In the genomic region with DNA sequence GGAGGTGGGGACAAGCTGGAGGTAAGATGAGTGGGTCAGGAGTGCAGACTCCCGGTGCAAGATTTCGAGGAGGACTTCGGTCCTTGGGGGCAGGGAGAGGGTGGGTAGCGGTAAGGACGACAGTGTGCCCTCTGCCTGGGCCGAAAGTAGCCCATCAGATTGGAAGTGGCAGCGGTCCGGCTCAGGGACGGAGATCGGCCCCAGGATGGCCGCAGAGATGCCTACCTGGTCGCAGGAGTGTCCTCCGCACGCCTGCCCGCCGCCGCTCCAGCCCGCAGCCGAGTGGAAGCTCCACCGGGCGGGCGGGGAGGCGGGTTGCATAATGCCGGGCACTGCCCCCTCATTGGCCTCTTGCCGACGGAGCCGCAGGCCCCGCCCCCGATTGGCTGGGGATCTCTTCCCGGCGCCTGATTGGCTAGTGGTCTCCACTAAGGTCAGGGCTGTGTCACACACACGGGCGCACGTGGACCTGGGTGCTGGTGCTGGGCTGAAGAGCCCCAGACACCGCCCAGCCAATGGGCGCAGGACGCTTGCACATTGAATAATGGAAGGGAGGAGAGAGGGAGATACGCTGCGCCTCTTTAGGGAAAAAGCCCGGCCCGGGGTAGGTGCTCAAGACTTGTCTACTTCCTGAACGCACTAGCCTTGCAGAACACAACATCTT, we compare ENCODE assay signal across 8 cellular contexts. TPM values are rescaled to one million over a fixed set of nuclear protein-coding genes. Genes with fewer than 3 reads are reported as not detected.
DNase-seq lines count a peak whose midpoint lies in the region; ATAC-seq, FAIRE-seq and TF ChIP-seq lines count a peak whose summit lies in the region.

A gene with protein sequence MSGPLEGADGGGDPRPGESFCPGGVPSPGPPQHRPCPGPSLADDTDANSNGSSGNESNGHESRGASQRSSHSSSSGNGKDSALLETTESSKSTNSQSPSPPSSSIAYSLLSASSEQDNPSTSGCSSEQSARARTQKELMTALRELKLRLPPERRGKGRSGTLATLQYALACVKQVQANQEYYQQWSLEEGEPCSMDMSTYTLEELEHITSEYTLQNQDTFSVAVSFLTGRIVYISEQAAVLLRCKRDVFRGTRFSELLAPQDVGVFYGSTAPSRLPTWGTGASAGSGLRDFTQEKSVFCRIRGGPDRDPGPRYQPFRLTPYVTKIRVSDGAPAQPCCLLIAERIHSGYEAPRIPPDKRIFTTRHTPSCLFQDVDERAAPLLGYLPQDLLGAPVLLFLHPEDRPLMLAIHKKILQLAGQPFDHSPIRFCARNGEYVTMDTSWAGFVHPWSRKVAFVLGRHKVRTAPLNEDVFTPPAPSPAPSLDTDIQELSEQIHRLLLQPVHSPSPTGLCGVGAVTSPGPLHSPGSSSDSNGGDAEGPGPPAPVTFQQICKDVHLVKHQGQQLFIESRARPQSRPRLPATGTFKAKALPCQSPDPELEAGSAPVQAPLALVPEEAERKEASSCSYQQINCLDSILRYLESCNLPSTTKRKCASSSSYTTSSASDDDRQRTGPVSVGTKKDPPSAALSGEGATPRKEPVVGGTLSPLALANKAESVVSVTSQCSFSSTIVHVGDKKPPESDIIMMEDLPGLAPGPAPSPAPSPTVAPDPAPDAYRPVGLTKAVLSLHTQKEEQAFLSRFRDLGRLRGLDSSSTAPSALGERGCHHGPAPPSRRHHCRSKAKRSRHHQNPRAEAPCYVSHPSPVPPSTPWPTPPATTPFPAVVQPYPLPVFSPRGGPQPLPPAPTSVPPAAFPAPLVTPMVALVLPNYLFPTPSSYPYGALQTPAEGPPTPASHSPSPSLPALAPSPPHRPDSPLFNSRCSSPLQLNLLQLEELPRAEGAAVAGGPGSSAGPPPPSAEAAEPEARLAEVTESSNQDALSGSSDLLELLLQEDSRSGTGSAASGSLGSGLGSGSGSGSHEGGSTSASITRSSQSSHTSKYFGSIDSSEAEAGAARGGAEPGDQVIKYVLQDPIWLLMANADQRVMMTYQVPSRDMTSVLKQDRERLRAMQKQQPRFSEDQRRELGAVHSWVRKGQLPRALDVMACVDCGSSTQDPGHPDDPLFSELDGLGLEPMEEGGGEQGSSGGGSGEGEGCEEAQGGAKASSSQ (N-terminal part only) (minus strand): TSS at position 293 of the 664 bp plus-strand sequence. CDS start 1,698 bp downstream, outside the sequence.

- peaks cover 41% of the 10 kb centered on the region for H3K4me1 ChIP-seq in testis

- H4K20me1 ChIP-seq in SU-DHL-6 (ENCODE audit: low read depth, low read length), result no peaks in the 10 kb centered on the region

- H3K4me3 ChIP-seq in SU-DHL-6 (ENCODE audit: insufficient read depth, low read length, poor library complexity, severe bottlenecking), result peak within 1 kb of the TSS; percentile 62
- peak within 1 kb of the TSS; percentile 73 to 99 for H3K4me3 ChIP-seq in testis

- H3K36me3 Mint-ChIP-seq in activated naive CD8-positive, alpha-beta T cell treated with anti-CD3 and anti-CD28 coated beads, Interleukin-2, amount 10 ng/mL, durations not matched to agents 7 days and 5 days, result peaks cover 4% of the 10 kb centered on the region
- no peaks in the 10 kb centered on the region for H3K36me3 Mint-ChIP-seq in glutamatergic neuron (ENCODE audit: unreplicated experiment)

- TF ChIP-seq POLR2A in GM12891 (IDR thresholded peaks at IDR 0.05; ENCODE audit: low read depth, low read length), result peak; percentile 74
- peak; percentile 67 for TF ChIP-seq POLR2A in testis (IDR thresholded peaks at IDR 0.05)

- H3K9me3 ChIP-seq in SU-DHL-6 (ENCODE audit: insufficient read depth, low read length) (no peaks in the 10 kb centered on the region), testis (no peaks in the 10 kb centered on the region)

- H3K36me3 ChIP-seq in SU-DHL-6 (ENCODE audit: low read length) (no peaks in the 10 kb centered on the region), testis (ENCODE audit: low read depth, missing control alignments) (no peaks in the 10 kb centered on the region)

- ATAC-seq in activated naive CD8-positive, alpha-beta T cell treated with anti-CD3 and anti-CD28 coated beads, Interleukin-2, amount 10 ng/mL, durations not matched to agents 7 days and 5 days (ENCODE audit: low read depth), result peak; percentile 33
- ATAC-seq in omental fat pad (ENCODE audit: low FRiP score) (peak; percentile 48), HG02571 (IDR thresholded peaks at IDR 0.05; ENCODE audit: unreplicated experiment) (no peak)

- no peak within 1 kb of the TSS for H3K27ac Mint-ChIP-seq in activated naive CD8-positive, alpha-beta T cell treated with anti-CD3 and anti-CD28 coated beads, Interleukin-2, amount 10 ng/mL, durations not matched to agents 7 days and 5 days
- H3K27ac Mint-ChIP-seq in glutamatergic neuron (ENCODE audit: unreplicated experiment), result peak within 1 kb of the TSS; percentile 99

- H3K4me2 ChIP-seq in SU-DHL-6 (ENCODE audit: low read depth, low read length, poor library complexity, severe bottlenecking), result peak within 1 kb of the TSS; percentile 67

- H3K79me2 ChIP-seq in SU-DHL-6 (ENCODE audit: insufficient read depth, low read length), result peaks cover 8% of the 10 kb centered on the region; the same call in 1 of the 2 replicates

- H2AFZ ChIP-seq in SU-DHL-6 (ENCODE audit: low read depth, low read length, severe bottlenecking), result no peak within 1 kb of the TSS

- intact Hi-C loops in testis (cut with DNase I; ENCODE audit: low total_unique reads), result loop anchor here (5.0 kb wide), 1 partner anchor 310 kb away; no protein-coding TSS in a partner anchor

- H3K27me3 ChIP-seq in SU-DHL-6 (ENCODE audit: low read length), result no peaks in the 10 kb centered on the region
- H3K27me3 ChIP-seq in testis, result no peaks in the 10 kb centered on the region

- H3K4me3 Mint-ChIP-seq in activated naive CD8-positive, alpha-beta T cell treated with anti-CD3 and anti-CD28 coated beads, Interleukin-2, amount 10 ng/mL, durations not matched to agents 7 days and 5 days, result peak within 1 kb of the TSS; percentile 95
- no peak within 1 kb of the TSS for H3K4me3 Mint-ChIP-seq in glutamatergic neuron (ENCODE audit: unreplicated experiment)

- H3K9ac ChIP-seq in SU-DHL-6 (ENCODE audit: low read length), result peak within 1 kb of the TSS; percentile 70

- POLR2A ChIA-PET in activated naive CD8-positive, alpha-beta T cell treated with anti-CD3 and anti-CD28 coated beads, Interleukin-2, amount 10 ng/mL, durations not matched to agents 7 days and 5 days (lab: Charles Lee), result interaction anchor here (0.8 to 14.8 kb wide), 9 partner anchors 9 to 143 kb away, joined by 3 to 384 read pairs (median 4); partner anchors contain the start of genes CTC1, HES7 and SLC25A35

- DNase-seq in GM12891 (ENCODE audit: insufficient read length, low spot score) (peak; percentile 75), MV-4-11 (lab: John Stamatoyannopoulos, UW) (peak; percentile 96), glutamatergic neuron (peak; percentile 98), omental fat pad (ENCODE audit: low spot score) (peak; percentile 89), testis (peak; percentile 99)
- peak; percentile 90 for DNase-seq in activated naive CD8-positive, alpha-beta T cell treated with anti-CD3 and anti-CD28 coated beads, Interleukin-2, amount 10 ng/mL, durations not matched to agents 7 days and 5 days

- WGBS in testis, 2 donors, result 5 to 38% methylated on average over 2 to 30 of the region's 42 CpGs

- peaks cover 37% of the 10 kb centered on the region for H3K4me1 Mint-ChIP-seq in activated naive CD8-positive, alpha-beta T cell treated with anti-CD3 and anti-CD28 coated beads, Interleukin-2, amount 10 ng/mL, durations not matched to agents 7 days and 5 days
- peaks cover 20% of the 10 kb centered on the region for H3K4me1 Mint-ChIP-seq in glutamatergic neuron (ENCODE audit: low read depth, unreplicated experiment)

- H3K27me3 Mint-ChIP-seq in activated naive CD8-positive, alpha-beta T cell treated with anti-CD3 and anti-CD28 coated beads, Interleukin-2, amount 10 ng/mL, durations not matched to agents 7 days and 5 days, result no peaks in the 10 kb centered on the region
- H3K27me3 Mint-ChIP-seq in glutamatergic neuron (ENCODE audit: unreplicated experiment), result peaks cover 12% of the 10 kb centered on the region

- H3F3A ChIP-seq in SU-DHL-6 (ENCODE audit: insufficient read depth), result 0 out of 2 replicates have a peak, but pooled peaks cover 3% of the 10 kb centered on the region

- H3K27ac ChIP-seq in SU-DHL-6 (ENCODE audit: low read depth, low read length) (peak within 1 kb of the TSS; percentile 18; the same call in 1 of the 2 replicates), testis (peak within 1 kb of the TSS; percentile 99 to 100)

- TF ChIP-seq CTCF in SU-DHL-6 (IDR thresholded peaks at IDR 0.05; ENCODE audit: insufficient read depth, low read length, poor library complexity, severe bottlenecking) (no peak), glutamatergic neuron (IDR thresholded peaks at IDR 0.05; ENCODE audit: partially characterized antibody, unreplicated experiment) (no peak), omental fat pad (IDR thresholded peaks at IDR 0.05) (no peak), testis (IDR thresholded peaks at IDR 0.05) (no peak)

- no peaks in the 10 kb centered on the region for H3K9me2 ChIP-seq in SU-DHL-6 (replicated peaks; ENCODE audit: insufficient read depth, low read length)

- H3K9me3 Mint-ChIP-seq in activated naive CD8-positive, alpha-beta T cell treated with anti-CD3 and anti-CD28 coated beads, Interleukin-2, amount 10 ng/mL, durations not matched to agents 7 days and 5 days, result no peaks in the 10 kb centered on the region
- H3K9me3 Mint-ChIP-seq in glutamatergic neuron (ENCODE audit: unreplicated experiment), result peaks cover 17% of the 10 kb centered on the region

- peak; percentile 94 for FAIRE-seq in GM12891 (lab: Jason Lieb, UNC)

TF ChIP-seq in GM12891, 5 proteins besides CTCF, POLR2A, EP300 and RAD21:
- TF ChIP-seq TAF1 (IDR thresholded peaks at IDR 0.05; ENCODE audit: low read depth, low read length) (peak; percentile 78), POU2F2 (IDR thresholded peaks at IDR 0.05; ENCODE audit: low read depth, low read length) (0 out of 2 replicates have a peak, but pooled peaks have one; percentile 48), SPI1 (IDR thresholded peaks at IDR 0.05; ENCODE audit: low read depth, low read length) (no peak), PAX5 (IDR thresholded peaks at IDR 0.05; ENCODE audit: insufficient read depth, low read length, severe bottlenecking) (no peak), POLR2AphosphoS5 (IDR thresholded peaks at IDR 0.05; ENCODE audit: low read depth, low read length) (peak; percentile 81)
TF ChIP-seq in GM12891: peak in this region for 3.

RNA-seq across cellular contexts. Expression of the gene that starts here (rescaled TPM):
- 17.1 TPM for polyA plus RNA-seq in GM12891 (2012; ENCODE audit: low read depth, missing spikeins)
- 10 to 100 TPM; 52.7 to 53.6 TPM for total RNA-seq in activated naive CD8-positive, alpha-beta T cell treated with anti-CD3 and anti-CD28 coated beads, Interleukin-2, amount 10 ng/mL, durations not matched to agents 7 days and 5 days
- total RNA-seq in glutamatergic neuron (ENCODE audit: unreplicated experiment) (64.6 TPM), omental fat pad (100 to 1,000 TPM in 2 of 4 donors, 10 to 100 TPM in 2; 78.8 to 169 (median 122) TPM), testis (100 to 1,000 TPM in 1 of 2 donors, 10 to 100 TPM in 1; 96.0 to 119 TPM)
- 55.1 TPM for polyA plus RNA-seq in testis (ENCODE audit: insufficient read depth, low read depth, low replicate concordance)
